Comparison of ENCODE assay signal across 1 cellular context in genomic region chr6:32195902-32196681, GRCh38.
TF ChIP-seq lines count a peak whose summit lies in the region.

No MANE protein-coding gene starts in this region.

TF ChIP-seq in HepG2, 621 proteins besides CTCF, POLR2A, EP300 and RAD21 (continued from another document and continues in another):
- TF ChIP-seq CREB3 (CRISPR knock-in tag; IDR thresholded peaks at IDR 0.05): no peak
- TF ChIP-seq GPN1 (CRISPR knock-in tag; IDR thresholded peaks at IDR 0.05; ENCODE audit: borderline replicate concordance): no peak
- peak; percentile 34; the same call in 1 of the 2 replicates for TF ChIP-seq TBX3 (IDR thresholded peaks at IDR 0.05; ENCODE audit: borderline replicate concordance)
- TF ChIP-seq ZNF335 (CRISPR knock-in tag; IDR thresholded peaks at IDR 0.05): peak; percentile 96
- TF ChIP-seq SOX13 (IDR thresholded peaks at IDR 0.05): peak; percentile 83
- TF ChIP-seq SOX13 (CRISPR knock-in tag; conservative IDR thresholded peaks at IDR 0.05 in 1 of 2, IDR thresholded peaks at IDR 0.05 in 1 of 2): peak in 1 of 2 experiments; percentile 97; a peak in 2 of 4 replicates
- TF ChIP-seq ARID5B (CRISPR knock-in tag; IDR thresholded peaks at IDR 0.05): no peak; the same call in 1 of the 2 replicates
- TF ChIP-seq JARID2 (CRISPR knock-in tag; IDR thresholded peaks at IDR 0.05; ENCODE audit: insufficient replicate concordance): no peak
- 0 out of 2 replicates have a peak, but pooled peaks have one; percentile 5 for TF ChIP-seq NFE2 (CRISPR knock-in tag; IDR thresholded peaks at IDR 0.05)
- TF ChIP-seq PREB (CRISPR knock-in tag; IDR thresholded peaks at IDR 0.05): no peak; the same call in 1 of the 2 replicates
- peak; percentile 98 for TF ChIP-seq RBFOX2 (IDR thresholded peaks at IDR 0.05; ENCODE audit: low read depth, low read length)
- peak; percentile 92 to 98 for TF ChIP-seq MAFK (conservative IDR thresholded peaks at IDR 0.05 in 1 of 2, IDR thresholded peaks at IDR 0.05 in 1 of 2; ENCODE audit: low read length in 2 of 2)
- TF ChIP-seq SYNCRIP (IDR thresholded peaks at IDR 0.05; ENCODE audit: insufficient read depth, low read depth, low read length): no peak
- peak; percentile 41; the same call in 1 of the 2 replicates for TF ChIP-seq ARNTL (CRISPR knock-in tag; IDR thresholded peaks at IDR 0.05)
- TF ChIP-seq MBD4 (IDR thresholded peaks at IDR 0.05; ENCODE audit: borderline replicate concordance, low read length): no peak
- no peak for TF ChIP-seq ZMAT5 (CRISPR knock-in tag; IDR thresholded peaks at IDR 0.05; ENCODE audit: borderline replicate concordance, low read depth)
- TF ChIP-seq ZNF549 (CRISPR knock-in tag; IDR thresholded peaks at IDR 0.05): no peak
- peak; percentile 79; the same call in 1 of the 2 replicates for TF ChIP-seq SNAPC2 (CRISPR knock-in tag; IDR thresholded peaks at IDR 0.05)
- TF ChIP-seq ZNF598 (CRISPR knock-in tag; IDR thresholded peaks at IDR 0.05; ENCODE audit: borderline replicate concordance): peak; percentile 92
- TF ChIP-seq ZNF710 (CRISPR knock-in tag; IDR thresholded peaks at IDR 0.05; ENCODE audit: borderline replicate concordance): peak; percentile 35; the same call in 1 of the 2 replicates
- TF ChIP-seq GMEB2 (CRISPR knock-in tag; IDR thresholded peaks at IDR 0.05; ENCODE audit: low read depth): peak; percentile 91
- TF ChIP-seq ZNF607 (CRISPR knock-in tag; IDR thresholded peaks at IDR 0.05; ENCODE audit: borderline replicate concordance): peak; percentile 85; the same call in 1 of the 2 replicates
- no peak for TF ChIP-seq EZH2 (conservative IDR thresholded peaks at IDR 0.05; ENCODE audit: low read depth, low read length)
- TF ChIP-seq ZNF570 (CRISPR knock-in tag; IDR thresholded peaks at IDR 0.05; ENCODE audit: borderline replicate concordance): no peak
- TF ChIP-seq ZBTB40 (IDR thresholded peaks at IDR 0.05): no peak
- peak; percentile 83 for TF ChIP-seq ZBTB40 (CRISPR knock-in tag; IDR thresholded peaks at IDR 0.05)
- TF ChIP-seq THAP7 (CRISPR knock-in tag; IDR thresholded peaks at IDR 0.05): no peak; the same call in 1 of the 2 replicates
- no peak; the same call in 1 of the 2 replicates for TF ChIP-seq AKAP8 (CRISPR knock-in tag; IDR thresholded peaks at IDR 0.05)
- no peak for TF ChIP-seq ZNF672 (CRISPR knock-in tag; IDR thresholded peaks at IDR 0.05)
- TF ChIP-seq HDAC2 (CRISPR knock-in tag; IDR thresholded peaks at IDR 0.05): peak; percentile 68; the same call in 1 of the 2 replicates
- TF ChIP-seq ZNF678 (CRISPR knock-in tag; IDR thresholded peaks at IDR 0.05): peak; percentile 46; the same call in 1 of the 2 replicates
- peak; percentile 87; the same call in 1 of the 2 replicates for TF ChIP-seq DZIP1 (CRISPR knock-in tag; IDR thresholded peaks at IDR 0.05)
- TF ChIP-seq MED1 (CRISPR knock-in tag; IDR thresholded peaks at IDR 0.05): peak; percentile 72; the same call in 1 of the 2 replicates
- 0 out of 2 replicates have a peak, but pooled peaks have one; percentile 62 for TF ChIP-seq PPARG (CRISPR knock-in tag; conservative IDR thresholded peaks at IDR 0.05)
- no peak for TF ChIP-seq ZNF101 (CRISPR knock-in tag; IDR thresholded peaks at IDR 0.05; ENCODE audit: borderline replicate concordance, low read depth)
